ENCODE assay signal across 8 cellular contexts in genomic region chr1:36083635-36084501, GRCh38. TPM values are rescaled to one million over a fixed set of nuclear protein-coding genes. Genes with fewer than 3 reads are reported as not detected.
DNase-seq lines count a peak whose midpoint lies in the region; ATAC-seq, FAIRE-seq and TF ChIP-seq lines count a peak whose summit lies in the region.

TEKT2 (plus strand) TSS chr1:36084094; CDS start chr1:36084922, 828 bp downstream.

- TF ChIP-seq RAD21 in SK-N-SH (IDR thresholded peaks at IDR 0.05; ENCODE audit: low read length), result no peak

- H2AFZ ChIP-seq in SK-N-SH (ENCODE audit: low read depth), result peak within 1 kb of the TSS; percentile 95

- peaks cover 4% of the 10 kb centered on the region for H3K4me1 Mint-ChIP-seq in activated naive CD4-positive, alpha-beta T cell treated with anti-CD3 and anti-CD28 coated beads for 36 hours (ENCODE audit: low read depth)

- H3K9me3 ChIP-seq in SK-N-SH, result no peaks in the 10 kb centered on the region
- H3K9me3 ChIP-seq in ovary, result no peaks in the 10 kb centered on the region

- H3K4me1 ChIP-seq in SK-N-SH (ENCODE audit: control insufficient read depth in 1 of 2, insufficient read depth in 2 of 2, low read depth in 1 of 2, low read length in 1 of 2) (peaks cover 0 to 14% of the 10 kb centered on the region in 2 experiments; a peak in 1 of 4 replicates), ovary (ENCODE audit: insufficient read depth) (peaks cover 6% of the 10 kb centered on the region)

- intact Hi-C loops in activated naive CD4-positive, alpha-beta T cell treated with anti-CD3 and anti-CD28 coated beads for 36 hours (cut with micrococcal nuclease), result no loop called here
- intact Hi-C loops in ovary (cut with DNase I), result no loop called here

- H3K27me3 ChIP-seq in SK-N-SH (ENCODE audit: insufficient read depth) (no peaks in the 10 kb centered on the region), ovary (no peaks in the 10 kb centered on the region)

- ATAC-seq in HG02678 (IDR thresholded peaks at IDR 0.05; ENCODE audit: unreplicated experiment) (no peak), GM18505 (IDR thresholded peaks at IDR 0.05; ENCODE audit: unreplicated experiment) (no peak)

- TF ChIP-seq EP300 in SK-N-SH (IDR thresholded peaks at IDR 0.05; ENCODE audit: borderline replicate concordance in 1 of 2, low read depth in 1 of 2, low read length in 1 of 2) (no peak), ovary (IDR thresholded peaks at IDR 0.05) (no peak)

- H3K36me3 ChIP-seq in SK-N-SH (replicated peaks in 1 of 2; ENCODE audit: control insufficient read depth in 1 of 2, insufficient read depth in 2 of 2, low read length in 1 of 2) (no peaks in the 10 kb centered on the region), ovary (no peaks in the 10 kb centered on the region)

- H3K4me2 ChIP-seq in SK-N-SH, result peak within 1 kb of the TSS; percentile 73

- H3K27ac ChIP-seq in SK-N-SH (ENCODE audit: low read depth in 2 of 2, low read length in 1 of 2) (peak within 1 kb of the TSS in 1 of 2 experiments; percentile 58; a peak in 1 of 4 replicates), ovary (no peak within 1 kb of the TSS)

- H3K4me3 ChIP-seq in SK-N-SH (ENCODE audit: low read depth in 2 of 2, low read length in 1 of 2) (peak within 1 kb of the TSS; percentile 54 to 57), ovary (peak within 1 kb of the TSS; percentile 34)

- H3F3A ChIP-seq in SK-N-SH (replicated peaks; ENCODE audit: insufficient read depth), result peaks cover 6% of the 10 kb centered on the region

- CTCF ChIA-PET in activated naive CD4-positive, alpha-beta T cell treated with anti-CD3 and anti-CD28 coated beads for 36 hours (lab: Charles Lee), result no interaction called here
- CTCF ChIA-PET in SK-N-SH (lab: Yijun Ruan, JAX), result interaction anchor here (0.6 to 2.2 kb wide), 6 partner anchors 16 to 202 kb away, joined by 3 to 12 read pairs (median 3); partner anchors contain the start of gene TRAPPC3

- POLR2A ChIA-PET in SK-N-SH (lab: Yijun Ruan, JAX), result no interaction called here

- no peak for FAIRE-seq in frontal cortex (lab: Jason Lieb, UNC)

- H3K27ac Mint-ChIP-seq in activated naive CD4-positive, alpha-beta T cell treated with anti-CD3 and anti-CD28 coated beads for 36 hours, result no peak within 1 kb of the TSS

- no peak within 1 kb of the TSS for H3K4me3 Mint-ChIP-seq in activated naive CD4-positive, alpha-beta T cell treated with anti-CD3 and anti-CD28 coated beads for 36 hours

- no peak for TF ChIP-seq POLR2A in ovary (IDR thresholded peaks at IDR 0.05)
- no peak for TF ChIP-seq POLR2A in GM18505 (IDR thresholded peaks at IDR 0.05; ENCODE audit: borderline replicate concordance, extremely low read depth, insufficient read depth, insufficient read length)

- peak; percentile 18 for DNase-seq in activated naive CD4-positive, alpha-beta T cell treated with anti-CD3 and anti-CD28 coated beads for 36 hours
- DNase-seq in activated naive CD4-positive, alpha-beta T cell treated with Interleukin-2 at 50 U/mL for 16 hours, result no peak
- DNase-seq in SK-N-SH, result peak; percentile 96
- DNase-seq in frontal cortex (ENCODE audit: low spot score in 2 of 2), result peak; percentile 78
- peak; percentile 44 to 78 (median 55) for DNase-seq in ovary
- no peak for DNase-seq in dedifferentiated amniotic fluid mesenchymal stem cell (ENCODE audit: extremely low spot score)

- peak within 1 kb of the TSS; percentile 65 for H3K9ac ChIP-seq in SK-N-SH

- H4K20me1 ChIP-seq in SK-N-SH (ENCODE audit: insufficient read depth), result no peaks in the 10 kb centered on the region

- 21% methylated on average over 28 of the region's 59 CpGs for WGBS in SK-N-SH (ENCODE audit: low lambda C conversion rate)
- WGBS in ovary, 3 donors, result 11 to 12% (median 12%) methylated on average over 57 to 59 of the region's 59 CpGs

- no peaks in the 10 kb centered on the region for H3K36me3 Mint-ChIP-seq in activated naive CD4-positive, alpha-beta T cell treated with anti-CD3 and anti-CD28 coated beads for 36 hours (ENCODE audit: low read depth)

- H3K9me3 Mint-ChIP-seq in activated naive CD4-positive, alpha-beta T cell treated with anti-CD3 and anti-CD28 coated beads for 36 hours, result no peaks in the 10 kb centered on the region

- H3K27me3 Mint-ChIP-seq in activated naive CD4-positive, alpha-beta T cell treated with anti-CD3 and anti-CD28 coated beads for 36 hours (ENCODE audit: low read depth), result peaks cover 38% of the 10 kb centered on the region

- peaks cover 1% of the 10 kb centered on the region; the same call in 1 of the 2 replicates for H3K79me2 ChIP-seq in SK-N-SH (ENCODE audit: insufficient read depth)

- no peaks in the 10 kb centered on the region for H3K9me2 ChIP-seq in SK-N-SH

- TF ChIP-seq CTCF in SK-N-SH (IDR thresholded peaks at IDR 0.05), result 0 out of 2 replicates have a peak, but pooled peaks have one; percentile 7
- no peak for TF ChIP-seq CTCF in ovary (IDR thresholded peaks at IDR 0.05)

TF ChIP-seq in SK-N-SH, 30 proteins besides CTCF, POLR2A, EP300 and RAD21:
- TF ChIP-seq USF2 (IDR thresholded peaks at IDR 0.05; ENCODE audit: borderline replicate concordance, low read depth, low read length) (no peak), CHD2 (IDR thresholded peaks at IDR 0.05; ENCODE audit: low read length, partially characterized antibody) (peak; percentile 10), MXI1 (IDR thresholded peaks at IDR 0.05; ENCODE audit: low read depth, low read length) (peak; percentile 13; the same call in 1 of the 2 replicates), TAF1 (IDR thresholded peaks at IDR 0.05; ENCODE audit: borderline replicate concordance, low read depth, low read length) (no peak), TCF12 (IDR thresholded peaks at IDR 0.05) (no peak)

RNA-seq across cellular contexts. Expression of gene TEKT2, which starts in this region (rescaled TPM):
- not detected for total RNA-seq in activated naive CD4-positive, alpha-beta T cell treated with anti-CD3 and anti-CD28 coated beads for 36 hours
- 1.0 and 1.2 TPM in 2 replicates for polyA plus RNA-seq in SK-N-SH (2012; rRNA removed)
- 0.17 and 0.30 TPM in 2 replicates for polyA plus RNA-seq in SK-N-SH (2012; cell fraction: cytosol; rRNA removed)
- polyA plus RNA-seq in SK-N-SH (2012; cell fraction: nucleus; rRNA removed), result 4.1 and 4.4 TPM in 2 replicates
- total RNA-seq in frontal cortex, result 10.6 TPM
- 10 to 100 TPM in 1 of 7 donors, 1 to 10 TPM in 4, under 1 TPM in 2; 0.28 to 22.5 (median 2.1) TPM for total RNA-seq in ovary
- under 1 TPM; 0.12 to 0.36 TPM for polyA plus RNA-seq in ovary

Comparison
In these comparisons a context has a peak if more than half of its experiments do, and no peak if none do; other contexts are left out.
1. Peak in DNase-seq in activated naive CD4-positive, alpha-beta T cell treated with anti-CD3 and anti-CD28 coated beads for 36 hours; RNA of the gene not detected or under 1 TPM.
2. DNase-seq: peak in SK-N-SH (single experiment), frontal cortex (2 of 2) and ovary (5 of 5); none in activated naive CD4-positive, alpha-beta T cell treated with Interleukin-2 at 50 U/mL for 16 hours (single experiment) and dedifferentiated amniotic fluid mesenchymal stem cell (single experiment).